Comparison of ENCODE assay signal across 8 cellular contexts in the genomic region with DNA sequence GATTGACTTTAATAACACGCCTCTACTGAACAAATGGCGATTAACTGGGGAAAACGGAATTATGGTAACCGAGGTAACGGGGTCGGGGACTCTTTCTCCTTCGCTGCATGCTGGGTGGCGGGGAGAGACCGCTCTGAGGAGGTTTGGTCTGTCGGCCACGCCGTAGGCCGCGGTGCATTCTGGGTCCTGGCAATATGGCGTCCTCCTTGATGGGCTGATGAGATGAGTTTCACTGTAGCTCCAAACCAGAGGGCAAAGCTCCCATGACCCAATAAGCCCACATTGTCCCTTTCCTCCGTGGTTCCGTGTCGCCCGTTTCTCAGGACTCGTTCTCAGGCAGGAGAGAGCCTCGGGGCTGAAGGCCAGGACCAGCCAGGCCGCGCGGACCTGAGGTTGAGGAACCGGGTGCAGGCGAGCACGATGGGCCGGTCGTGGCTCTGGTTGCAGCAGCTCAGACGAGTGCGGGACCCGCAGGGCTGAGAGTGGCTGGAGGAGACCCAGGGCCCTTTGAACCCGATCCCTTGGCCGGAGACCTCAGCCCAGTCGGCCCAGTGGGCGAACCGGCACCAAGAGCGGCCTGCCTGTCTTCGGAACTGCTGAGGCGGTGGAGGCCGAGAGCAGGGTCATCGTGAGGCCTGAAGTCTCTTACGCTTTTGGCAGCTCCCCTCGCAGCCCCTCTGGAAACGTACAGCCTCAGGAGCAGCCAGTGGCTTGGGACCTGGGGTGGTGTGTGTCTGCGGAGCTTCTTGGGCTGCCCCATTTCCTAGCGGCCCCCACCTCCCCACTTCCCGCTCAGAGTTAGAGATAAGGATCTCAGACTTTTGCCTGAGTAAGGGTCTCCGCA. TPM values are rescaled to one million over a fixed set of nuclear protein-coding genes. Genes with fewer than 3 reads are reported as not detected.
DNase-seq lines count a peak whose midpoint lies in the region; ATAC-seq and TF ChIP-seq lines count a peak whose summit lies in the region.

Gene RPTOR, plus strand, starts transcription at position 184 of the 844 bp plus-strand sequence. CDS start 792 bp downstream, outside the sequence.

- H3K36me3 Mint-ChIP-seq in CD4-positive, CD25-positive, alpha-beta regulatory T cell, result peaks cover 1% of the 10 kb centered on the region
- peaks cover 6% of the 10 kb centered on the region for H3K36me3 Mint-ChIP-seq in stimulated activated naive CD8-positive, alpha-beta T cell treated with anti-CD3 and anti-CD28 coated beads, Interleukin-15, Interleukin-2, amounts not matched to agents 100 ng/mL and 50 ng/mL, for 24 hours (ENCODE audit: low read depth)

- peaks cover 16 to 37% (median 31%) of the 10 kb centered on the region in 4 donors for H3K4me1 Mint-ChIP-seq in CD4-positive, CD25-positive, alpha-beta regulatory T cell
- peaks cover 33% of the 10 kb centered on the region for H3K4me1 Mint-ChIP-seq in stimulated activated naive CD8-positive, alpha-beta T cell treated with anti-CD3 and anti-CD28 coated beads, Interleukin-15, Interleukin-2, amounts not matched to agents 100 ng/mL and 50 ng/mL, for 24 hours (ENCODE audit: low read depth)

- peaks cover 4% of the 10 kb centered on the region for H3K27me3 ChIP-seq in CD4-positive, CD25-positive, alpha-beta regulatory T cell (ENCODE audit: control insufficient read depth, insufficient read depth, low read length)
- peaks cover 35% of the 10 kb centered on the region for H3K27me3 ChIP-seq in MM.1S (replicated peaks; ENCODE audit: insufficient read depth, low read length)
- H3K27me3 ChIP-seq in SJCRH30, result no peaks in the 10 kb centered on the region
- no peaks in the 10 kb centered on the region for H3K27me3 ChIP-seq in neural cell (ENCODE audit: insufficient read depth, low read depth, low read length)

- peak; percentile 77 to 91 (median 87) for DNase-seq in CD4-positive, CD25-positive, alpha-beta regulatory T cell
- DNase-seq in MM.1S, result peak; percentile 82
- DNase-seq in SJCRH30, result peak; percentile 98 to 99
- peak; percentile 87 for DNase-seq in activated gamma-delta T cell treated with Interleukin-2 at 50 U/mL for 16 hours
- peak; percentile 84 to 96 for DNase-seq in foreskin fibroblast

- H4K20me1 ChIP-seq in MM.1S (ENCODE audit: insufficient read depth, low read length) (no peaks in the 10 kb centered on the region), neural cell (ENCODE audit: insufficient read depth) (no peaks in the 10 kb centered on the region)

- peak within 1 kb of the TSS; percentile 62 for H3K27ac ChIP-seq in CD4-positive, CD25-positive, alpha-beta regulatory T cell (ENCODE audit: insufficient read depth, low read length, poor library complexity, severe bottlenecking)
- H3K27ac ChIP-seq in MM.1S (ENCODE audit: low read length), result peak within 1 kb of the TSS; percentile 40; the same call in 1 of the 2 replicates
- peak within 1 kb of the TSS; percentile 82 for H3K27ac ChIP-seq in SJCRH30
- peak within 1 kb of the TSS; percentile 77 for H3K27ac ChIP-seq in neural cell (ENCODE audit: low read length)

- ATAC-seq in CD4-positive, CD25-positive, alpha-beta regulatory T cell (ENCODE audit: low read depth in 2 of 2), result peak; percentile 97 to 99
- ATAC-seq in GM21515 (IDR thresholded peaks at IDR 0.05; ENCODE audit: unreplicated experiment), result peak; percentile 87

- H3K9me2 ChIP-seq in MM.1S (replicated peaks; ENCODE audit: insufficient read depth, low read length) (no peaks in the 10 kb centered on the region), neural cell (ENCODE audit: insufficient read depth, low read length) (no peaks in the 10 kb centered on the region)

- TF ChIP-seq CTCF in MM.1S (IDR thresholded peaks at IDR 0.05; ENCODE audit: low read length) (no peak), foreskin fibroblast (IDR thresholded peaks at IDR 0.05; ENCODE audit: low read depth, low read length) (no peak), neural cell (IDR thresholded peaks at IDR 0.05; ENCODE audit: poor library complexity, severe bottlenecking) (no peak)

- no peaks in the 10 kb centered on the region for H3K9me3 ChIP-seq in CD4-positive, CD25-positive, alpha-beta regulatory T cell (ENCODE audit: control insufficient read depth in 2 of 2, low read length in 2 of 2)
- H3K9me3 ChIP-seq in MM.1S (replicated peaks; ENCODE audit: insufficient read depth, low read length), result no peaks in the 10 kb centered on the region
- no peaks in the 10 kb centered on the region for H3K9me3 ChIP-seq in SJCRH30 (replicated peaks)
- no peaks in the 10 kb centered on the region for H3K9me3 ChIP-seq in neural cell (ENCODE audit: low read length)

- TF ChIP-seq EP300 in neural cell (conservative IDR thresholded peaks at IDR 0.05; ENCODE audit: poor library complexity, severe bottlenecking), result peak; percentile 31

- H3K9ac ChIP-seq in MM.1S (ENCODE audit: low read length), result peak within 1 kb of the TSS; percentile 96
- H3K9ac ChIP-seq in neural cell (ENCODE audit: low read length), result peak within 1 kb of the TSS; percentile 88

- H2AFZ ChIP-seq in MM.1S (ENCODE audit: low read length) (peak within 1 kb of the TSS; percentile 71), neural cell (ENCODE audit: low read depth, low read length) (peak within 1 kb of the TSS; percentile 90)

- H3K4me3 ChIP-seq in CD4-positive, CD25-positive, alpha-beta regulatory T cell (ENCODE audit: low read depth, low read length), result peak within 1 kb of the TSS; percentile 85
- H3K4me3 ChIP-seq in MM.1S (ENCODE audit: low read length) (peak within 1 kb of the TSS; percentile 94), SJCRH30 (peak within 1 kb of the TSS; percentile 98), foreskin fibroblast (ENCODE audit: low read depth in 1 of 2, low read length in 2 of 2) (peak within 1 kb of the TSS; percentile 66 to 84), neural cell (ENCODE audit: low read length) (peak within 1 kb of the TSS; percentile 87)

- peak within 1 kb of the TSS; percentile 93 to 94 (median 93) for H3K4me3 Mint-ChIP-seq in CD4-positive, CD25-positive, alpha-beta regulatory T cell
- H3K4me3 Mint-ChIP-seq in stimulated activated naive CD8-positive, alpha-beta T cell treated with anti-CD3 and anti-CD28 coated beads, Interleukin-15, Interleukin-2, amounts not matched to agents 100 ng/mL and 50 ng/mL, for 24 hours, result peak within 1 kb of the TSS; percentile 95

- no peaks in the 10 kb centered on the region for H3K9me3 Mint-ChIP-seq in CD4-positive, CD25-positive, alpha-beta regulatory T cell
- no peaks in the 10 kb centered on the region for H3K9me3 Mint-ChIP-seq in stimulated activated naive CD8-positive, alpha-beta T cell treated with anti-CD3 and anti-CD28 coated beads, Interleukin-15, Interleukin-2, amounts not matched to agents 100 ng/mL and 50 ng/mL, for 24 hours

- peaks cover 19% of the 10 kb centered on the region for H3K4me1 ChIP-seq in CD4-positive, CD25-positive, alpha-beta regulatory T cell (ENCODE audit: control insufficient read depth, insufficient read depth, low read length, poor library complexity, severe bottlenecking)
- H3K4me1 ChIP-seq in MM.1S (ENCODE audit: low read length) (peaks cover 10% of the 10 kb centered on the region), SJCRH30 (peaks cover 11% of the 10 kb centered on the region)

- H3F3A ChIP-seq in MM.1S (ENCODE audit: insufficient read depth, low read length) (no peaks in the 10 kb centered on the region), neural cell (ENCODE audit: insufficient read depth, low read length, poor library complexity, severe bottlenecking) (no peaks in the 10 kb centered on the region)

- peak within 1 kb of the TSS; percentile 96 for H3K4me2 ChIP-seq in MM.1S (ENCODE audit: low read depth, low read length)
- H3K4me2 ChIP-seq in neural cell (ENCODE audit: low read length), result peak within 1 kb of the TSS; percentile 88

- peaks cover 51% of the 10 kb centered on the region for H3K79me2 ChIP-seq in MM.1S (ENCODE audit: low read length)
- peaks cover 39% of the 10 kb centered on the region for H3K79me2 ChIP-seq in neural cell (replicated peaks; ENCODE audit: insufficient read depth, low read length)

- no peaks in the 10 kb centered on the region for H3K36me3 ChIP-seq in CD4-positive, CD25-positive, alpha-beta regulatory T cell (ENCODE audit: control insufficient read depth, insufficient read depth, low read length)
- no peaks in the 10 kb centered on the region for H3K36me3 ChIP-seq in MM.1S (replicated peaks; ENCODE audit: insufficient read depth, low read length)
- no peaks in the 10 kb centered on the region for H3K36me3 ChIP-seq in SJCRH30
- H3K36me3 ChIP-seq in neural cell (ENCODE audit: insufficient read depth, low read length), result no peaks in the 10 kb centered on the region

- H3K27ac Mint-ChIP-seq in CD4-positive, CD25-positive, alpha-beta regulatory T cell, result peak within 1 kb of the TSS; percentile 82 to 95 (median 93)
- H3K27ac Mint-ChIP-seq in stimulated activated naive CD8-positive, alpha-beta T cell treated with anti-CD3 and anti-CD28 coated beads, Interleukin-15, Interleukin-2, amounts not matched to agents 100 ng/mL and 50 ng/mL, for 24 hours, result peak within 1 kb of the TSS; percentile 97

- peak; percentile 47 for TF ChIP-seq RAD21 in neural cell (conservative IDR thresholded peaks at IDR 0.05)

- H3K27me3 Mint-ChIP-seq in CD4-positive, CD25-positive, alpha-beta regulatory T cell, result peaks cover 10% of the 10 kb centered on the region
- peaks cover 8% of the 10 kb centered on the region for H3K27me3 Mint-ChIP-seq in stimulated activated naive CD8-positive, alpha-beta T cell treated with anti-CD3 and anti-CD28 coated beads, Interleukin-15, Interleukin-2, amounts not matched to agents 100 ng/mL and 50 ng/mL, for 24 hours

TF ChIP-seq in neural cell, 6 proteins besides CTCF, POLR2A, EP300 and RAD21 (continues in another document):
- peak; percentile 92 for TF ChIP-seq MXI1 (conservative IDR thresholded peaks at IDR 0.05; ENCODE audit: poor library complexity, severe bottlenecking)
- peak; percentile 96 for TF ChIP-seq POLR2AphosphoS5 (IDR thresholded peaks at IDR 0.05)
- TF ChIP-seq EZH2 (IDR thresholded peaks at IDR 0.05; ENCODE audit: borderline replicate concordance, insufficient read depth, low read length, poor library complexity, severe bottlenecking), result no peak

RNA-seq across cellular contexts. Expression of gene RPTOR, which starts in this region (rescaled TPM):
- total RNA-seq in CD4-positive, CD25-positive, alpha-beta regulatory T cell, result 70.1 TPM
- 1 to 10 TPM; 4.7 to 8.5 (median 6.8) TPM for polyA plus RNA-seq in CD4-positive, CD25-positive, alpha-beta regulatory T cell
- total RNA-seq in SJCRH30 (2014; rRNA removed; shearing (Covaris generic)), result 38.3 and 43.6 TPM in 2 replicates
- 8.0 and 11.4 TPM in 2 replicates for polyA plus RNA-seq in neural cell
- 31.2 and 33.7 TPM in 2 replicates for polyA minus RNA-seq in neural cell

Comparison
In these comparisons a context has a peak if more than half of its experiments do, and no peak if none do; other contexts are left out.
1. Peak in every context shown above with its lines: DNase-seq, ATAC-seq, H3K4me3 ChIP-seq and H3K27ac ChIP-seq.